Comparison of ENCODE assay signal across 13 cellular contexts in genomic region chr6:142569676-142570075, GRCh38.
DNase-seq lines count a peak whose midpoint lies in the region; ATAC-seq and FAIRE-seq lines count a peak whose summit lies in the region.
"Had no signal": no experiment of that assay in that cellular context is flagged by ENCODE, and none has a peak within 500 bp of the region (broad histone marks: within the 10 kb centered on the region; RNA-seq: fewer than 3 reads in every experiment).

No MANE protein-coding gene starts in this region.

- no peaks in the 10 kb centered on the region for H3K27me3 Mint-ChIP-seq in activated naive CD4-positive, alpha-beta T cell treated with anti-CD3 and anti-CD28 coated beads for 36 hours (ENCODE audit: low read depth)
- no peaks in the 10 kb centered on the region for H3K27me3 Mint-ChIP-seq in activated naive CD8-positive, alpha-beta T cell

- ATAC-seq in HG03442 (IDR thresholded peaks at IDR 0.05; ENCODE audit: unreplicated experiment) = no peak

- peak overlapping the region; percentile 89 for H3K27ac Mint-ChIP-seq in activated naive CD4-positive, alpha-beta T cell treated with anti-CD3 and anti-CD28 coated beads for 36 hours
- peak overlapping the region; percentile 47 for H3K27ac Mint-ChIP-seq in activated naive CD8-positive, alpha-beta T cell

- no peak for FAIRE-seq in urothelium cell line (lab: Jason Lieb, UNC)
- FAIRE-seq: GM12892 had no signal

- peak; percentile 38 for DNase-seq in activated naive CD4-positive, alpha-beta T cell treated with anti-CD3 and anti-CD28 coated beads for 36 hours
- DNase-seq in activated naive CD4-positive, alpha-beta T cell (lab: John Stamatoyannopoulos, UW) = no peak
- DNase-seq in kidney tubule cell (ENCODE audit: low spot score) (peak; percentile 56), urothelium cell line (ENCODE audit: low spot score) (peak; percentile 17), globus pallidus (ENCODE audit: low spot score) (no peak), cortex of kidney (lab: John Stamatoyannopoulos, UW) (no peak)
- DNase-seq: effector CD4-positive, alpha-beta T cell; NCI-H187; SIG-M5; sigmoid colon had no signal

- intact Hi-C loops in activated naive CD4-positive, alpha-beta T cell treated with anti-CD3 and anti-CD28 coated beads for 36 hours (cut with micrococcal nuclease) = loop anchor here (1.0 to 5.0 kb wide), 16 partner anchors 18 to 1778 kb away; partner anchors contain the start of genes FUCA2, NMBR and VTA1

- H3K9me3 Mint-ChIP-seq in activated naive CD4-positive, alpha-beta T cell treated with anti-CD3 and anti-CD28 coated beads for 36 hours = peaks cover 19% of the 10 kb centered on the region
- H3K9me3 Mint-ChIP-seq in activated naive CD8-positive, alpha-beta T cell (ENCODE audit: low read depth) = peaks cover 6% of the 10 kb centered on the region

- H3K4me3 Mint-ChIP-seq in activated naive CD4-positive, alpha-beta T cell treated with anti-CD3 and anti-CD28 coated beads for 36 hours = no peak overlapping the region
- H3K4me3 Mint-ChIP-seq in activated naive CD8-positive, alpha-beta T cell = peak overlapping the region; percentile 49

- CTCF ChIA-PET in activated naive CD4-positive, alpha-beta T cell treated with anti-CD3 and anti-CD28 coated beads for 36 hours (lab: Charles Lee) = interaction anchor here (0.8 to 2.0 kb wide), 10 partner anchors 15 to 856 kb away, joined by 3 to 9 read pairs (median 3); no protein-coding TSS in a partner anchor

- H3K36me3 Mint-ChIP-seq in activated naive CD4-positive, alpha-beta T cell treated with anti-CD3 and anti-CD28 coated beads for 36 hours (ENCODE audit: low read depth) = peaks cover 7% of the 10 kb centered on the region
- peaks cover 5% of the 10 kb centered on the region for H3K36me3 Mint-ChIP-seq in activated naive CD8-positive, alpha-beta T cell

- peaks cover 60% of the 10 kb centered on the region for H3K4me1 Mint-ChIP-seq in activated naive CD4-positive, alpha-beta T cell treated with anti-CD3 and anti-CD28 coated beads for 36 hours (ENCODE audit: low read depth)
- H3K4me1 Mint-ChIP-seq in activated naive CD8-positive, alpha-beta T cell (ENCODE audit: low read depth) = peaks cover 62% of the 10 kb centered on the region

Comparison
In these comparisons a context has a peak if more than half of its experiments do, and no peak if none do; other contexts are left out.
1. DNase-seq: peak in activated naive CD4-positive, alpha-beta T cell treated with anti-CD3 and anti-CD28 coated beads for 36 hours (single experiment), kidney tubule cell (single experiment) and urothelium cell line (single experiment); none in activated naive CD4-positive, alpha-beta T cell (0 of 4), globus pallidus (single experiment) and cortex of kidney (single experiment).